ENCODE assay signal across 8 cellular contexts in genomic region chr1:17653728-17654351, GRCh38.
DNase-seq lines count a peak whose midpoint lies in the region; ATAC-seq and TF ChIP-seq lines count a peak whose summit lies in the region.

No MANE protein-coding gene starts in this region.

- TF ChIP-seq POLR2A in adrenal gland (IDR thresholded peaks at IDR 0.05): no peak

- no peak for ATAC-seq in GM21786 (IDR thresholded peaks at IDR 0.05; ENCODE audit: unreplicated experiment)

- WGBS in adrenal gland, 4 donors: 18 to 54% (median 38%) methylated on average over 2 to 9 of the region's 9 CpGs
- WGBS in hepatocyte (ENCODE audit: low lambda C conversion rate, missing lambda C conversion rate): 77% methylated on average over 9 of the region's 9 CpGs

- intact Hi-C loops in adrenal gland (cut with DNase I): loop anchor here (10.0 kb wide), 2 partner anchors 441 to 931 kb away; no protein-coding TSS in a partner anchor

- no peaks in the 10 kb centered on the region for H4K20me1 ChIP-seq in hepatocyte (ENCODE audit: insufficient read depth, poor library complexity, severe bottlenecking)

- H3K9me2 ChIP-seq in hepatocyte (replicated peaks; ENCODE audit: insufficient read depth): no peaks in the 10 kb centered on the region

- no peaks in the 10 kb centered on the region for H3K9me3 ChIP-seq in adrenal gland (replicated peaks in 1 of 3)
- H3K9me3 ChIP-seq in hepatocyte (ENCODE audit: low read depth): no peaks in the 10 kb centered on the region

- peaks cover 0 to 51% of the 10 kb centered on the region in 2 donors for H3K36me3 ChIP-seq in adrenal gland (replicated peaks in 1 of 2)
- H3K36me3 ChIP-seq in hepatocyte (replicated peaks; ENCODE audit: insufficient read depth, low read depth): no peaks in the 10 kb centered on the region

- H3K79me2 ChIP-seq in hepatocyte: no peaks in the 10 kb centered on the region

- H3K27ac ChIP-seq in adrenal gland (no peak overlapping the region), hepatocyte (no peak overlapping the region)

- peak; percentile 69 for TF ChIP-seq CTCF in GM12875 (IDR thresholded peaks at IDR 0.05; ENCODE audit: borderline replicate concordance, insufficient read depth, low read depth, low read length)
- peak; percentile 49 to 70 (median 65) for TF ChIP-seq CTCF in adrenal gland (IDR thresholded peaks at IDR 0.05)
- TF ChIP-seq CTCF in hepatocyte (IDR thresholded peaks at IDR 0.05; ENCODE audit: poor library complexity): peak; percentile 79

- H3K4me1 ChIP-seq in adrenal gland (replicated peaks in 1 of 2) (peaks cover 0 to 14% of the 10 kb centered on the region in 2 donors), hepatocyte (ENCODE audit: insufficient read depth) (no peaks in the 10 kb centered on the region)

- H2AFZ ChIP-seq in hepatocyte: no peak overlapping the region

- H3K4me3 ChIP-seq in GM12875 (ENCODE audit: low read depth, low read length) (no peak overlapping the region), adrenal gland (no peak overlapping the region), hepatocyte (no peak overlapping the region)

- H3K27me3 ChIP-seq in adrenal gland (no peaks in the 10 kb centered on the region), hepatocyte (no peaks in the 10 kb centered on the region)

- peak; percentile 77 for DNase-seq in AG08396 (ENCODE audit: low spot score)
- DNase-seq in NCI-H460 (ENCODE audit: extremely low read depth, low read depth): peak; percentile 4
- DNase-seq in adrenal gland: peak; percentile 58 to 83 (median 66)
- peak; percentile 71 for DNase-seq in hepatocyte (ENCODE audit: low spot score)
- DNase-seq in stimulated activated CD4-positive, alpha-beta T cell treated with anti-CD3 and anti-CD28 coated beads, Interleukin-1b, Interleukin-23, amount 100 ng/mL, for 48 hours: peak; percentile 14
- no peak for DNase-seq in middle frontal gyrus (ENCODE audit: extremely low spot score, low spot score)

- no peak overlapping the region for H3K4me2 ChIP-seq in hepatocyte
